Comparison of ENCODE assay signal across 19 cellular contexts in the genomic region with DNA sequence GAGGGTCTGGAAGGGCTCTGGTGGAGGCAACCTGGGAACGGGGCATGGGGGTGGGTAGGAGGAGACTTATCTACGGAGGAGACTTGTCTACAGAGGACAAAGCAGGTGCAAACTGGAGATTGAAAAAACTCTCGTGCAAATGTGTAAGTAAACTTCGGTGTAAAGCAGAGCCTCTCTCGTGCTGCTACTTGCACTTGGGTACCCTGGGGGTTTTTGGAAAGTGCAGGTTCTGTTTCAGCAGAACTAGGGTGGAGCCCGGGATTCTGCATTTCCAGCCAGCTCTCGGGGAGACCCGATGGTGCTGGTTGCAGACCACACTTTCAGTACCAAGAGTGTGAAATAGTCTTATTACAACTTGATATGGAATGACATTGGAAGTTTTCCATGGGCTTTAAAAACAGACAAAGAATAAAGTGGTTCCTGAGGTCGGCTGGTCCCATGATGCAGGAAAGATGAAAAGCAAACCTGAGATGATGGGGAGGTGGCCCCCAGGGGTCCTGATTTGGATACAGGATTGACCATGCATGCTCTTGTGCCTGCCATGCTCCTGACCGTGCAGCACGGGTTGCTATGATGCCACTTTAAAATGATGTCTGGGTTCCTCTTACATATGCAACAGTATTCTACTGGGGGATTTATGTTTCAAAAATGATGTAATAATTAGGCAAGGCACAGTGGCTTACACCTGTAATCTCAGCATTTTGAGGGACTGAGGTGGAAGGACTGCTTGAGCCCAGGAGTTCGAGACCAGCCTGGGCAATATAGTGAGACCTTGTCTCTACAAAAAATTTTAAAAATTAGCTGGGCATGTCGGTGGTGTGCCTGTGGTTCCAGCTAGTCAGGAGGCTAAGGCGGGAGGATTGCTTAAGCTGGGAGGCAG.
DNase-seq lines count a peak whose midpoint lies in the region; ATAC-seq and TF ChIP-seq lines count a peak whose summit lies in the region.
"Had no signal": no experiment of that assay in that cellular context is flagged by ENCODE, and none has a peak within 500 bp of the region (broad histone marks: within the 10 kb centered on the region; RNA-seq: fewer than 3 reads in every experiment).

No MANE protein-coding gene starts in this region.

- H3F3A ChIP-seq in DOHH2 (ENCODE audit: control insufficient read depth, insufficient read depth), result no peaks in the 10 kb centered on the region

- H3K4me3 ChIP-seq in BLaER1 (no peak overlapping the region), DOHH2 (ENCODE audit: low read length) (no peak overlapping the region), lower lobe of right lung (no peak overlapping the region), lower leg skin (ENCODE audit: low read depth, poor library complexity, severe bottlenecking) (no peak overlapping the region)
- H3K4me3 ChIP-seq: GM23338, SK-N-MC had no signal

- H4K20me1 ChIP-seq in BLaER1 (no peaks in the 10 kb centered on the region), DOHH2 (ENCODE audit: control insufficient read depth, insufficient read depth, low read depth, low read length) (no peaks in the 10 kb centered on the region)

- ATAC-seq in activated B cell treated with CpG ODN at 0.5 μM for 24 hours (ENCODE audit: low read depth), result no peak
- ATAC-seq in lower lobe of right lung, result no peak
- ATAC-seq: GM23338, Panc1 had no signal

- H3K27me3 Mint-ChIP-seq in activated B cell treated with CpG ODN at 0.5 μM for 24 hours, result no peaks in the 10 kb centered on the region
- no peaks in the 10 kb centered on the region for H3K27me3 Mint-ChIP-seq in glutamatergic neuron (ENCODE audit: unreplicated experiment)
- H3K27me3 Mint-ChIP-seq: CD4-positive, alpha-beta T cell had no signal

- WGBS in lower leg skin, 2 donors, result 56 to 59% methylated on average over 14 of the region's 14 CpGs

- H3K4me2 ChIP-seq in BLaER1, result peak overlapping the region; percentile 39
- peak overlapping the region; percentile 1; the same call in 1 of the 2 replicates for H3K4me2 ChIP-seq in DOHH2 (ENCODE audit: low read length)
- H3K4me2 ChIP-seq: GM23338 had no signal

- TF ChIP-seq POLR2A in lower leg skin (IDR thresholded peaks at IDR 0.05), result no peak

- H3K4me3 Mint-ChIP-seq in activated B cell treated with CpG ODN at 0.5 μM for 24 hours, result no peak overlapping the region
- no peak overlapping the region for H3K4me3 Mint-ChIP-seq in glutamatergic neuron (ENCODE audit: unreplicated experiment)
- H3K4me3 Mint-ChIP-seq: CD4-positive, alpha-beta T cell; GM23338 had no signal

- H3K4me1 ChIP-seq in BLaER1, result peaks cover 26% of the 10 kb centered on the region
- peaks cover 52% of the 10 kb centered on the region for H3K4me1 ChIP-seq in DOHH2 (ENCODE audit: control insufficient read depth, low read length)
- H3K4me1 ChIP-seq in lower lobe of right lung, result peaks cover 11% of the 10 kb centered on the region

- no peaks in the 10 kb centered on the region for H3K36me3 ChIP-seq in BLaER1
- H3K36me3 ChIP-seq in DOHH2 (ENCODE audit: control insufficient read depth, low read length), result no peaks in the 10 kb centered on the region
- no peaks in the 10 kb centered on the region for H3K36me3 ChIP-seq in lower lobe of right lung

- H3K9me2 ChIP-seq in DOHH2 (replicated peaks; ENCODE audit: control insufficient read depth, low read length), result no peaks in the 10 kb centered on the region

- H3K9ac ChIP-seq in BLaER1, result no peak overlapping the region

- CTCF ChIA-PET in activated B cell treated with CpG ODN at 0.5 μM for 24 hours (lab: Charles Lee), result interaction anchor here (1.4 kb wide), 1 partner anchor 18 kb away, joined by 4 read pairs; no protein-coding TSS in a partner anchor

- H3K9me3 ChIP-seq in BLaER1 (peaks cover 7% of the 10 kb centered on the region), DOHH2 (ENCODE audit: control insufficient read depth, insufficient read depth, low read length) (peaks cover 2% of the 10 kb centered on the region; the same call in 1 of the 2 replicates), lower lobe of right lung (no peaks in the 10 kb centered on the region)

- POLR2A ChIA-PET in activated B cell treated with CpG ODN at 0.5 μM for 24 hours (lab: Charles Lee), result interaction anchor here (1.1 to 2.1 kb wide), 3 partner anchors 13 to 55 kb away, joined by 3 to 5 read pairs (median 4); no protein-coding TSS in a partner anchor

- TF ChIP-seq CTCF in DOHH2 (IDR thresholded peaks at IDR 0.05; ENCODE audit: low read depth, low read length, poor library complexity, severe bottlenecking) (no peak), activated B cell treated with CpG ODN at 0.5 μM for 24 hours (IDR thresholded peaks at IDR 0.05) (no peak), lower lobe of right lung (IDR thresholded peaks at IDR 0.05) (no peak), lower leg skin (IDR thresholded peaks at IDR 0.05) (no peak), glutamatergic neuron (IDR thresholded peaks at IDR 0.05; ENCODE audit: partially characterized antibody, unreplicated experiment) (no peak)

- peaks cover 67% of the 10 kb centered on the region for H3K4me1 Mint-ChIP-seq in activated B cell treated with CpG ODN at 0.5 μM for 24 hours
- peaks cover 4% of the 10 kb centered on the region for H3K4me1 Mint-ChIP-seq in glutamatergic neuron (ENCODE audit: low read depth, unreplicated experiment)

- intact Hi-C loops in activated B cell treated with CpG ODN at 0.5 μM for 24 hours (cut with micrococcal nuclease), result loop anchor here (5.0 kb wide), 1 partner anchor 51 kb away; no protein-coding TSS in a partner anchor
- intact Hi-C loops in lower lobe of right lung (cut with DNase I), result no loop called here
- intact Hi-C loops in lower leg skin (cut with DNase I; ENCODE audit: low total_unique reads), result no loop called here

- H3K9me3 Mint-ChIP-seq in activated B cell treated with CpG ODN at 0.5 μM for 24 hours (no peaks in the 10 kb centered on the region), glutamatergic neuron (ENCODE audit: unreplicated experiment) (peaks cover 7% of the 10 kb centered on the region)
- H3K9me3 Mint-ChIP-seq: CD4-positive, alpha-beta T cell had no signal

- H3K27ac ChIP-seq in BLaER1 (no peak overlapping the region), DOHH2 (ENCODE audit: low read depth, low read length) (no peak overlapping the region), lower lobe of right lung (no peak overlapping the region)
- H3K27ac ChIP-seq: SK-N-MC had no signal

- H3K36me3 Mint-ChIP-seq in activated B cell treated with CpG ODN at 0.5 μM for 24 hours (ENCODE audit: low read depth), result no peaks in the 10 kb centered on the region
- peaks cover 4% of the 10 kb centered on the region for H3K36me3 Mint-ChIP-seq in glutamatergic neuron (ENCODE audit: unreplicated experiment)

- H3K79me2 ChIP-seq in DOHH2 (ENCODE audit: control insufficient read depth, low read length), result no peaks in the 10 kb centered on the region

- DNase-seq in activated B cell treated with CpG ODN at 0.5 μM for 24 hours (no peak), lower lobe of right lung (peak; percentile 8), lower leg skin (ENCODE audit: low spot score in 2 of 2) (no peak), glutamatergic neuron (no peak)
- no peak for DNase-seq in activated CD4-positive, CD25-positive, alpha-beta regulatory T cell treated with anti-CD3 and anti-CD28 coated beads, Interleukin-2, amount 50 U/mL, for 72 hours
- DNase-seq: Calu3; CD4-positive, alpha-beta T cell; DMS79; KBM-7; NCI-H1105; NCI-H1694 treated with DMSO at 0.1 percent for 48 hours; NCI-H2107; NCI-H2227 treated with DMSO at 0.1 percent for 48 hours; NCI-H524 had no signal

- peak overlapping the region; percentile 57 for H3K27ac Mint-ChIP-seq in activated B cell treated with CpG ODN at 0.5 μM for 24 hours
- no peak overlapping the region for H3K27ac Mint-ChIP-seq in glutamatergic neuron (ENCODE audit: unreplicated experiment)
- H3K27ac Mint-ChIP-seq: CD4-positive, alpha-beta T cell; GM23338 had no signal

- H3K27me3 ChIP-seq in BLaER1 (no peaks in the 10 kb centered on the region), DOHH2 (ENCODE audit: control insufficient read depth, low read length) (peaks cover 27% of the 10 kb centered on the region), lower lobe of right lung (ENCODE audit: low read depth) (no peaks in the 10 kb centered on the region)
